19 cellular contexts compared by ENCODE assay signal in genomic region chr7:123705217-123705901, GRCh38. TPM values are rescaled to one million over a fixed set of nuclear protein-coding genes. Genes with fewer than 3 reads are reported as not detected.
"Had no signal": no experiment of that assay in that cellular context is flagged by ENCODE, and none has a peak within 500 bp of the region (broad histone marks: within the 10 kb centered on the region; RNA-seq: fewer than 3 reads in every experiment).

No MANE protein-coding gene starts in this region.

- FAIRE-seq: astrocyte, bronchial epithelial cell, TTC549 had no signal

- H3K27me3 Mint-ChIP-seq: activated B cell treated with CpG ODN at 0.5 μM for 24 hours; activated CD4-positive, alpha-beta T cell treated with anti-CD3 and anti-CD28 coated beads, Interleukin-2, amount 10 ng/mL, durations not matched to agents 24 days and 14 days; stimulated activated naive B cell treated with anti-CD40 and anti-IgM and Interleukin-4, amounts not matched to agents 10 μg/mL and 1 μg/mL and 100 μg/mL, for 72 hours had no signal

- H3K4me3 ChIP-seq: hepatocyte, left lung, tibial artery had no signal

- H3K27me3 ChIP-seq: hepatocyte, left lung, tibial artery had no signal

- H3K27ac Mint-ChIP-seq: activated B cell treated with CpG ODN at 0.5 μM for 24 hours; activated CD4-positive, alpha-beta T cell treated with anti-CD3 and anti-CD28 coated beads, Interleukin-2, amount 10 ng/mL, durations not matched to agents 24 days and 14 days; stimulated activated naive B cell treated with anti-CD40 and anti-IgM and Interleukin-4, amounts not matched to agents 10 μg/mL and 1 μg/mL and 100 μg/mL, for 72 hours had no signal

- H3K4me3 Mint-ChIP-seq: activated B cell treated with CpG ODN at 0.5 μM for 24 hours; activated CD4-positive, alpha-beta T cell treated with anti-CD3 and anti-CD28 coated beads, Interleukin-2, amount 10 ng/mL, durations not matched to agents 24 days and 14 days; natural killer cell; stimulated activated naive B cell treated with anti-CD40 and anti-IgM and Interleukin-4, amounts not matched to agents 10 μg/mL and 1 μg/mL and 100 μg/mL, for 72 hours had no signal

- H3K27ac ChIP-seq: hepatocyte, left lung, tibial artery had no signal

- ATAC-seq: esophagus mucosa; left lung; natural killer cell; stimulated activated naive B cell treated with anti-CD40 and anti-IgM and Interleukin-4, amounts not matched to agents 10 μg/mL and 1 μg/mL and 100 μg/mL, for 72 hours had no signal

- H3K36me3 Mint-ChIP-seq: natural killer cell had no signal

- DNase-seq: activated B cell treated with CpG ODN at 0.5 μM for 24 hours; activated CD4-positive, alpha-beta T cell treated with anti-CD3 and anti-CD28 coated beads, Interleukin-2, amount 10 ng/mL, durations not matched to agents 24 days and 14 days; islet precursor cell; left lung; mammary epithelial cell; natural killer cell; stimulated activated CD4-positive, alpha-beta T cell treated with anti-CD3 and anti-CD28 coated beads, Interleukin-12 subunit alpha, Interleukin-12 subunit beta, amount 100 ng/mL, for 4 hours; stimulated activated CD4-positive, alpha-beta T cell treated with anti-CD3 and anti-CD28 coated beads, Interleukin-2, amount 100 ng/mL, for 24 hours; stimulated activated naive B cell treated with anti-CD40 and anti-IgM and Interleukin-4, amounts not matched to agents 10 μg/mL and 1 μg/mL and 100 μg/mL, for 72 hours; tibial artery had no signal

- H3K9me3 ChIP-seq: left lung, tibial artery had no signal

- H3K4me1 Mint-ChIP-seq: stimulated activated naive B cell treated with anti-CD40 and anti-IgM and Interleukin-4, amounts not matched to agents 10 μg/mL and 1 μg/mL and 100 μg/mL, for 72 hours had no signal

- H3K9me3 Mint-ChIP-seq: activated B cell treated with CpG ODN at 0.5 μM for 24 hours; activated CD4-positive, alpha-beta T cell treated with anti-CD3 and anti-CD28 coated beads, Interleukin-2, amount 10 ng/mL, durations not matched to agents 24 days and 14 days; natural killer cell; stimulated activated naive B cell treated with anti-CD40 and anti-IgM and Interleukin-4, amounts not matched to agents 10 μg/mL and 1 μg/mL and 100 μg/mL, for 72 hours had no signal

RNA-seq across cellular contexts. Expression of gene LMOD2, which starts 49.7 kb away (rescaled TPM):
- total RNA-seq: activated B cell treated with CpG ODN at 0.5 μM for 24 hours; activated CD4-positive, alpha-beta T cell treated with anti-CD3 and anti-CD28 coated beads, Interleukin-2, amount 10 ng/mL, durations not matched to agents 24 days and 14 days; astrocyte; bronchial epithelial cell; esophagus mucosa; hepatocyte; left lung; mammary epithelial cell; mononuclear cell; natural killer cell; renal cortical epithelial cell; subcutaneous adipose tissue; T-helper 2 cell treated with Interferon-gamma antibody and Interleukin-4, amounts not matched to agents 100 ng/mL and 5 ng/mL, for 36 hours had no signal
- polyA plus RNA-seq: hepatocyte, mammary epithelial cell had no signal
